In genomic region chr4:178063568-178063967, GRCh38 we compare ENCODE assay signal across 9 cellular contexts.
"Had no signal": no experiment of that assay in that cellular context is flagged by ENCODE, and none has a peak within 500 bp of the region (broad histone marks: within the 10 kb centered on the region; RNA-seq: fewer than 3 reads in every experiment).

No MANE protein-coding gene starts in this region.

- FAIRE-seq: H54, HepG2 had no signal

- H3K9me3 Mint-ChIP-seq: H9 had no signal

- H3K4me3 Mint-ChIP-seq: H9, IgD-negative memory B cell had no signal

- H3K27ac ChIP-seq: HL-60, KMS-11 had no signal

- H3K4me1 Mint-ChIP-seq: IgD-negative memory B cell had no signal

- DNase-seq: GOT3, H9, HCEC 1CT, KBM-7 had no signal

- H3K9ac ChIP-seq: KMS-11 had no signal

- H3K27me3 Mint-ChIP-seq: IgD-negative memory B cell had no signal

- ATAC-seq: HepG2 had no signal

- H3K36me3 Mint-ChIP-seq: IgD-negative memory B cell had no signal

- H3K4me2 ChIP-seq: KMS-11 had no signal

- H3K27ac Mint-ChIP-seq: IgD-negative memory B cell had no signal
